In genomic region chr4:18538121-18538520, GRCh38 we compare ENCODE assay signal across 27 cellular contexts.
"Had no signal": no experiment of that assay in that cellular context is flagged by ENCODE, and none has a peak within 500 bp of the region (broad histone marks: within the 10 kb centered on the region; RNA-seq: fewer than 3 reads in every experiment).

No MANE protein-coding gene starts in this region.

- H3K27ac ChIP-seq: stomach, suprapubic skin, testis, thoracic aorta, thyroid gland, tibial artery, tibial nerve, transverse colon, upper lobe of left lung, upper lobe of right lung, uterus, vagina had no signal

- H3K4me1 ChIP-seq: stomach, suprapubic skin, testis, thyroid gland, tibial artery, tibial nerve, transverse colon, upper lobe of left lung, upper lobe of right lung, uterus, vagina had no signal

- FAIRE-seq: urothelium cell line had no signal

- H3K27me3 ChIP-seq: stomach, suprapubic skin, testis, thyroid gland, tibial artery, tibial nerve, upper lobe of left lung, upper lobe of right lung, uterus, vagina had no signal

- H3K4me3 ChIP-seq: stomach, suprapubic skin, testis, thoracic aorta, thyroid gland, tibial artery, tibial nerve, transverse colon, upper lobe of left lung, upper lobe of right lung, uterus, vagina had no signal

- ATAC-seq: stimulated activated effector memory CD8-positive, alpha-beta T cell treated with anti-CD3 and anti-CD28 coated beads, Interleukin-12 subunit alpha, Interleukin-12 subunit beta, amount 100 ng/mL, for 72 hours; stimulated activated memory B cell treated with anti-CD40 and anti-IgM and Interleukin-4, amounts not matched to agents 10 μg/mL and 1 μg/mL and 100 μg/mL, for 72 hours; stimulated activated naive B cell treated with anti-CD40 and anti-IgM and Interleukin-4, amounts not matched to agents 10 μg/mL and 1 μg/mL and 100 μg/mL, for 72 hours; stimulated activated naive CD8-positive, alpha-beta T cell treated with anti-CD3 and anti-CD28 coated beads, Interleukin-15, amount 100 ng/mL, for 72 hours; stimulated activated naive CD8-positive, alpha-beta T cell treated with anti-CD3 and anti-CD28 coated beads, Interleukin-15, Interleukin-2, amounts not matched to agents 100 U/mL and 50 U/mL, for 24 hours; upper lobe of right lung had no signal

- H3K9me3 ChIP-seq: stomach, suprapubic skin, testis, thoracic aorta, thyroid gland, tibial artery, tibial nerve, transverse colon, upper lobe of left lung, upper lobe of right lung, uterus, vagina had no signal

- H3K36me3 ChIP-seq: stomach, suprapubic skin, thoracic aorta, thyroid gland, tibial artery, tibial nerve, transverse colon, upper lobe of left lung, upper lobe of right lung, uterus, vagina had no signal

- DNase-seq: stimulated activated CD4-positive, alpha-beta T cell treated with anti-CD3 and anti-CD28 coated beads, Interleukin-2, amount 100 ng/mL, for 48 hours; stimulated activated CD4-positive, alpha-beta T cell treated with anti-CD3 and anti-CD28 coated beads, Interleukin-4, amount 100 ng/mL, for 1 hour; stimulated activated CD4-positive, alpha-beta T cell treated with anti-CD3 and anti-CD28 coated beads, Interleukin-4, amount 100 ng/mL, for 24 hours; stimulated activated CD4-positive, alpha-beta T cell treated with anti-CD3 and anti-CD28 coated beads, Interleukin-4, amount 100 ng/mL, for 4 hours; stimulated activated CD8-positive, alpha-beta memory T cell treated with anti-CD3 and anti-CD28 coated beads, Interleukin-4, amount 100 ng/mL, for 48 hours; stimulated activated naive B cell treated with anti-CD40 and anti-IgM and Interleukin-4, amounts not matched to agents 10 μg/mL and 1 μg/mL and 100 μg/mL, for 72 hours; stimulated activated naive CD4-positive, alpha-beta T cell; stimulated activated naive CD4-positive, alpha-beta T cell treated with Interleukin-2 at 50 U/mL for 16 hours; stimulated activated naive CD8-positive, alpha-beta T cell treated with anti-CD3 and anti-CD28 coated beads, Interleukin-15, amount 100 ng/mL, for 72 hours; stimulated activated naive CD8-positive, alpha-beta T cell treated with anti-CD3 and anti-CD28 coated beads, Interleukin-15, Interleukin-2, amounts not matched to agents 100 U/mL and 50 U/mL, for 24 hours; stomach; substantia nigra; testis; thyroid gland; tibial artery; transverse colon; trophoblast cell; upper lobe of left lung; upper lobe of right lung; uterus had no signal
